Comparison of ENCODE assay signal across 9 cellular contexts in genomic region chr1:215082532-215083407, GRCh38. TPM values are rescaled to one million over a fixed set of nuclear protein-coding genes. Genes with fewer than 3 reads are reported as not detected.
DNase-seq lines count a peak whose midpoint lies in the region; ATAC-seq and TF ChIP-seq lines count a peak whose summit lies in the region.
"Had no signal": no experiment of that assay in that cellular context is flagged by ENCODE, and none has a peak within 500 bp of the region (broad histone marks: within the 10 kb centered on the region; RNA-seq: fewer than 3 reads in every experiment).

Gene KCNK2, plus strand, starts transcription at chr1:215082737. Its CDS starts 649 bp downstream, at chr1:215083386.

- H3K4me1 Mint-ChIP-seq in activated naive CD4-positive, alpha-beta T cell treated with anti-CD3 and anti-CD28 coated beads, Interleukin-2, amount 10 ng/mL, durations not matched to agents 7 days and 5 days, result peaks cover 5% of the 10 kb centered on the region
- no peaks in the 10 kb centered on the region for H3K4me1 Mint-ChIP-seq in activated T-helper 2 cell treated with anti-CD3 and anti-CD28 coated beads, Interferon-gamma antibody, Interleukin-2, Interleukin-4, amounts not matched to agents 10 μg/mL and 5 μg/mL and 100 μg/mL, durations not matched to agents 14 hours and 24 hours and 36 hours (ENCODE audit: low read depth)

- TF ChIP-seq CTCF in testis (IDR thresholded peaks at IDR 0.05), result no peak

- H3K4me3 ChIP-seq in adipocyte (ENCODE audit: low read length), result peak within 1 kb of the TSS; percentile 95
- H3K4me3 ChIP-seq in testis, result peak within 1 kb of the TSS; percentile 27

- TF ChIP-seq POLR2A in testis (IDR thresholded peaks at IDR 0.05), result no peak

- no peak for ATAC-seq in GM19467 (IDR thresholded peaks at IDR 0.05; ENCODE audit: unreplicated experiment)

- H3K9ac ChIP-seq in adipocyte (ENCODE audit: low read length), result peak within 1 kb of the TSS; percentile 83

- WGBS in testis, 2 donors, result 0 to 2% methylated on average over 33 to 81 of the region's 88 CpGs

- H3K27ac Mint-ChIP-seq in activated naive CD4-positive, alpha-beta T cell treated with anti-CD3 and anti-CD28 coated beads, Interleukin-2, amount 10 ng/mL, durations not matched to agents 7 days and 5 days, result no peak within 1 kb of the TSS
- no peak within 1 kb of the TSS for H3K27ac Mint-ChIP-seq in activated T-helper 2 cell treated with anti-CD3 and anti-CD28 coated beads, Interferon-gamma antibody, Interleukin-2, Interleukin-4, amounts not matched to agents 10 μg/mL and 5 μg/mL and 100 μg/mL, durations not matched to agents 14 hours and 24 hours and 36 hours

- no peak within 1 kb of the TSS for H3K27ac ChIP-seq in testis

- H3K27me3 Mint-ChIP-seq in activated naive CD4-positive, alpha-beta T cell treated with anti-CD3 and anti-CD28 coated beads, Interleukin-2, amount 10 ng/mL, durations not matched to agents 7 days and 5 days, result peaks cover 53% of the 10 kb centered on the region
- peaks cover 54% of the 10 kb centered on the region for H3K27me3 Mint-ChIP-seq in activated T-helper 2 cell treated with anti-CD3 and anti-CD28 coated beads, Interferon-gamma antibody, Interleukin-2, Interleukin-4, amounts not matched to agents 10 μg/mL and 5 μg/mL and 100 μg/mL, durations not matched to agents 14 hours and 24 hours and 36 hours (ENCODE audit: low read depth)

- intact Hi-C loops in testis (cut with DNase I; ENCODE audit: low total_unique reads), result no loop called here
- intact Hi-C loops in activated T-helper 2 cell treated with anti-CD3 and anti-CD28 coated beads, Interferon-gamma antibody, Interleukin-2, Interleukin-4, amounts not matched to agents 10 μg/mL and 5 μg/mL and 100 μg/mL, durations not matched to agents 14 hours and 24 hours and 36 hours (cut with micrococcal nuclease), result loop anchor here (10.0 kb wide), 1 partner anchor 442 kb away; no protein-coding TSS in a partner anchor

- no peaks in the 10 kb centered on the region for H3K9me3 Mint-ChIP-seq in activated naive CD4-positive, alpha-beta T cell treated with anti-CD3 and anti-CD28 coated beads, Interleukin-2, amount 10 ng/mL, durations not matched to agents 7 days and 5 days
- H3K9me3 Mint-ChIP-seq in activated T-helper 2 cell treated with anti-CD3 and anti-CD28 coated beads, Interferon-gamma antibody, Interleukin-2, Interleukin-4, amounts not matched to agents 10 μg/mL and 5 μg/mL and 100 μg/mL, durations not matched to agents 14 hours and 24 hours and 36 hours, result no peaks in the 10 kb centered on the region

- H3K36me3 Mint-ChIP-seq in activated naive CD4-positive, alpha-beta T cell treated with anti-CD3 and anti-CD28 coated beads, Interleukin-2, amount 10 ng/mL, durations not matched to agents 7 days and 5 days, result no peaks in the 10 kb centered on the region
- no peaks in the 10 kb centered on the region for H3K36me3 Mint-ChIP-seq in activated T-helper 2 cell treated with anti-CD3 and anti-CD28 coated beads, Interferon-gamma antibody, Interleukin-2, Interleukin-4, amounts not matched to agents 10 μg/mL and 5 μg/mL and 100 μg/mL, durations not matched to agents 14 hours and 24 hours and 36 hours (ENCODE audit: low read depth)

- no peaks in the 10 kb centered on the region for H3K4me1 ChIP-seq in adipocyte (ENCODE audit: control insufficient read depth, insufficient read depth, low read length)
- H3K4me1 ChIP-seq in testis, result peaks cover 5% of the 10 kb centered on the region

- CTCF ChIA-PET in activated naive CD4-positive, alpha-beta T cell treated with anti-CD3 and anti-CD28 coated beads, Interleukin-2, amount 10 ng/mL, durations not matched to agents 7 days and 5 days (lab: Charles Lee), result no interaction called here

- H3K36me3 ChIP-seq in adipocyte (ENCODE audit: control insufficient read depth, insufficient read depth, low read length, severe bottlenecking), result no peaks in the 10 kb centered on the region
- H3K36me3 ChIP-seq in testis (ENCODE audit: low read depth, missing control alignments), result no peaks in the 10 kb centered on the region

- peak within 1 kb of the TSS; percentile 13 for H3K4me3 Mint-ChIP-seq in activated naive CD4-positive, alpha-beta T cell treated with anti-CD3 and anti-CD28 coated beads, Interleukin-2, amount 10 ng/mL, durations not matched to agents 7 days and 5 days
- H3K4me3 Mint-ChIP-seq in activated T-helper 2 cell treated with anti-CD3 and anti-CD28 coated beads, Interferon-gamma antibody, Interleukin-2, Interleukin-4, amounts not matched to agents 10 μg/mL and 5 μg/mL and 100 μg/mL, durations not matched to agents 14 hours and 24 hours and 36 hours (ENCODE audit: low read depth), result no peak within 1 kb of the TSS

- DNase-seq in activated naive CD4-positive, alpha-beta T cell treated with anti-CD3 and anti-CD28 coated beads, Interleukin-2, amount 10 ng/mL, durations not matched to agents 7 days and 5 days, result no peak
- DNase-seq in activated naive CD4-positive, alpha-beta T cell (lab: John Stamatoyannopoulos, UW), result no peak
- DNase-seq in adipocyte (ENCODE audit: low read depth) (peak; percentile 69), iPS-NIHi7 (ENCODE audit: extremely low spot score) (peak; percentile 66), testis (no peak), cerebellar nuclear complex (lab: John Stamatoyannopoulos, UW) (no peak)
- DNase-seq in activated T-helper 2 cell treated with anti-CD3 and anti-CD28 coated beads, Interferon-gamma antibody, Interleukin-2, Interleukin-4, amounts not matched to agents 10 μg/mL and 5 μg/mL and 100 μg/mL, durations not matched to agents 14 hours and 24 hours and 36 hours (ENCODE audit: low spot score), result no peak

- H3K9me3 ChIP-seq in adipocyte (ENCODE audit: control insufficient read depth, low read length), result no peaks in the 10 kb centered on the region
- no peaks in the 10 kb centered on the region for H3K9me3 ChIP-seq in testis

- H3K27me3 ChIP-seq in adipocyte (replicated peaks; ENCODE audit: control insufficient read depth, insufficient read depth, low read length) (no peaks in the 10 kb centered on the region), testis (no peaks in the 10 kb centered on the region)

RNA-seq across cellular contexts. Expression of gene KCNK2, which starts in this region (rescaled TPM):
- 1 to 10 TPM in 1 of 2 donors, under 1 TPM in 1; 0.71 to 1.4 TPM for total RNA-seq in testis
- polyA plus RNA-seq in testis (ENCODE audit: insufficient read depth, low read depth, low replicate concordance), result 0.92 TPM
- not detected in 2 replicates for total RNA-seq in activated T-helper 2 cell treated with anti-CD3 and anti-CD28 coated beads, Interferon-gamma antibody, Interleukin-2, Interleukin-4, amounts not matched to agents 10 μg/mL and 5 μg/mL and 100 μg/mL, durations not matched to agents 14 hours and 24 hours and 36 hours
- total RNA-seq: activated CD8-positive, alpha-beta memory T cell treated with anti-CD3 and anti-CD28 coated beads for 36 hours had no signal

Comparison
In these comparisons a context has a peak if more than half of its experiments do, and no peak if none do; other contexts are left out.
1. DNase-seq: peak in adipocyte (single experiment) and iPS-NIHi7 (single experiment); none in activated naive CD4-positive, alpha-beta T cell treated with anti-CD3 and anti-CD28 coated beads, Interleukin-2, amount 10 ng/mL, durations not matched to agents 7 days and 5 days (single experiment), activated naive CD4-positive, alpha-beta T cell (0 of 4), testis (single experiment), cerebellar nuclear complex (0 of 2) and activated T-helper 2 cell treated with anti-CD3 and anti-CD28 coated beads, Interferon-gamma antibody, Interleukin-2, Interleukin-4, amounts not matched to agents 10 μg/mL and 5 μg/mL and 100 μg/mL, durations not matched to agents 14 hours and 24 hours and 36 hours (single experiment).